Comparison of ENCODE assay signal across 26 cellular contexts in the genomic region with DNA sequence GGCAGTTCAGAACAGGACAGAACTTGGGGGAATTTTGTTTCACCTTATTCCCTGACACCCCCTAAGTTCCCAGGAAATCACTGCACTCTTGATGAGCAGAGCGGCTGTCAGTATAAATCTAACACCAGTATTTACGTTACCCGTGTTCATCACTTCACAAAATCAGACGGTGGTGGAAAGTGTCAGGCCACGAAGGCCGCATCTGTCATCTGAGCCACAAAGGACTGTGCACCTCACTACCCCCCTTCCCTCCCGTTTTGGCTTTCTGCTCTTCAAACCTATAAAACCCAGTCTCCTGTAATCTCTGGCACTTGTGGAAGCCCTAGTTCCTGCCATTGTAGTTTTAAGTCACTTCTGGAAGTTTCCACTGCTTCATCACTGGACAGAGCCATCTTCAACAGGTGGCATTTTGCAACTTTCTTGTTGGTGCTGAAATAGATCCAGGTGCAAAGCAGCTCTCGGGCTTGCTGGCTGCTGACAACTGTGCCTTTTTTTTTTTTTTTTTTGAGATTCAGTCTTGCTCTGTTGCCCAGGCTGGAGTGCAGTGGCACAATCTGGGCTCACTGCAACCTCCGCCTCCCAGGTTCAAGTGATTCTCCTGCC.
"Had no signal": no experiment of that assay in that cellular context is flagged by ENCODE, and none has a peak within 500 bp of the region (broad histone marks: within the 10 kb centered on the region; RNA-seq: fewer than 3 reads in every experiment).

No MANE protein-coding gene starts in this region.

- DNase-seq: activated CD4-positive, alpha-beta memory T cell treated with anti-CD3 and anti-CD28 coated beads, Interleukin-2, amount 10 ng/mL, durations not matched to agents 7 days and 5 days; activated CD4-positive, alpha-beta T cell treated with anti-CD3 and anti-CD28 coated beads for 1 hour; activated CD4-positive, alpha-beta T cell treated with anti-CD3 and anti-CD28 coated beads, Interleukin-2, amount 50 U/mL, for 1 hour; activated CD8-positive, alpha-beta memory T cell treated with anti-CD3 and anti-CD28 coated beads, Interleukin-2, amount 50 U/mL, for 48 hours; activated gamma-delta T cell treated with Interleukin-2 at 50 U/mL for 16 hours; activated naive CD4-positive, alpha-beta T cell treated with anti-CD3 and anti-CD28 coated beads, Interleukin-2, amount 50 U/mL, for 16 hours; activated naive CD8-positive, alpha-beta T cell treated with anti-CD3 and anti-CD28 coated beads, Interleukin-2, amount 10 ng/mL, durations not matched to agents 7 days and 5 days; activated T-cell treated with anti-CD3 and anti-CD28 coated beads, Interleukin-2, amount 50 U/mL, for 1 hour; adrenal gland; anterior cingulate cortex; caudate nucleus; MM.1S; NCI-H1105 treated with DMSO at 0.1 percent for 48 hours; NCI-H1436 treated with DMSO at 0.1 percent for 48 hours; NCI-H187; NCI-H2081; NCI-H446; NCI-H524; PC-3; SHP77; T-helper 17 cell; T-helper 9 cell had no signal

- H3K4me1 Mint-ChIP-seq: activated CD4-positive, alpha-beta memory T cell treated with anti-CD3 and anti-CD28 coated beads, Interleukin-2, amount 10 ng/mL, durations not matched to agents 7 days and 5 days; activated naive CD8-positive, alpha-beta T cell treated with anti-CD3 and anti-CD28 coated beads, Interleukin-2, amount 10 ng/mL, durations not matched to agents 7 days and 5 days; T-helper 17 cell; WTC11 had no signal

- H3K9me3 ChIP-seq: adrenal gland, breast epithelium, SJSA1 had no signal

- H3K4me3 ChIP-seq: adrenal gland, breast epithelium, SJSA1 had no signal

- ATAC-seq: PC-3, SK-N-SH treated with all-trans-retinoic acid at 6 μM for 48 hours, T-helper 17 cell, WTC11 had no signal

- H3K27me3 ChIP-seq: adrenal gland, breast epithelium, SJSA1 had no signal

- H3K27ac ChIP-seq: adrenal gland, breast epithelium, SJSA1 had no signal

- H3K4me3 Mint-ChIP-seq: activated CD4-positive, alpha-beta memory T cell treated with anti-CD3 and anti-CD28 coated beads, Interleukin-2, amount 10 ng/mL, durations not matched to agents 7 days and 5 days; activated naive CD8-positive, alpha-beta T cell treated with anti-CD3 and anti-CD28 coated beads, Interleukin-2, amount 10 ng/mL, durations not matched to agents 7 days and 5 days; T-helper 17 cell; WTC11 had no signal

- H3K4me1 ChIP-seq: adrenal gland, breast epithelium, SJSA1 had no signal

- H3K27ac Mint-ChIP-seq: activated CD4-positive, alpha-beta memory T cell treated with anti-CD3 and anti-CD28 coated beads, Interleukin-2, amount 10 ng/mL, durations not matched to agents 7 days and 5 days; activated naive CD8-positive, alpha-beta T cell treated with anti-CD3 and anti-CD28 coated beads, Interleukin-2, amount 10 ng/mL, durations not matched to agents 7 days and 5 days; T-helper 17 cell; WTC11 had no signal

- H3K9me3 Mint-ChIP-seq: activated CD4-positive, alpha-beta memory T cell treated with anti-CD3 and anti-CD28 coated beads, Interleukin-2, amount 10 ng/mL, durations not matched to agents 7 days and 5 days; activated naive CD8-positive, alpha-beta T cell treated with anti-CD3 and anti-CD28 coated beads, Interleukin-2, amount 10 ng/mL, durations not matched to agents 7 days and 5 days; WTC11 had no signal

- H3K27me3 Mint-ChIP-seq: activated CD4-positive, alpha-beta memory T cell treated with anti-CD3 and anti-CD28 coated beads, Interleukin-2, amount 10 ng/mL, durations not matched to agents 7 days and 5 days; activated naive CD8-positive, alpha-beta T cell treated with anti-CD3 and anti-CD28 coated beads, Interleukin-2, amount 10 ng/mL, durations not matched to agents 7 days and 5 days; T-helper 17 cell had no signal
